Comparison of ENCODE assay signal across 1 cellular context in genomic region chr2:108810993-108811957, GRCh38.
TF ChIP-seq lines count a peak whose summit lies in the region.

No MANE protein-coding gene starts in this region.

TF ChIP-seq in HepG2, 621 proteins besides CTCF, POLR2A, EP300 and RAD21 (continued from another document and continues in another):
- TF ChIP-seq PRDM4 (CRISPR knock-in tag; IDR thresholded peaks at IDR 0.05; ENCODE audit: borderline replicate concordance) (no peak), SAP130 (CRISPR knock-in tag; IDR thresholded peaks at IDR 0.05; ENCODE audit: low read depth) (0 out of 2 replicates have a peak, but pooled peaks have one; percentile 18), IRF9 (CRISPR knock-in tag; IDR thresholded peaks at IDR 0.05; ENCODE audit: borderline replicate concordance) (no peak), NR2C2 (CRISPR knock-in tag; IDR thresholded peaks at IDR 0.05; ENCODE audit: borderline replicate concordance) (no peak), NFIC (IDR thresholded peaks at IDR 0.05; ENCODE audit: low read length) (0 out of 2 replicates have a peak, but pooled peaks have one; percentile 28), ELF3 (CRISPR knock-in tag; IDR thresholded peaks at IDR 0.05) (0 out of 2 replicates have a peak, but pooled peaks have one; percentile 25), HNF4G (IDR thresholded peaks at IDR 0.05; ENCODE audit: borderline replicate concordance, low read depth, low read length) (peak; percentile 77), HNF4G (CRISPR knock-in tag; IDR thresholded peaks at IDR 0.05; ENCODE audit: borderline replicate concordance, low read depth) (no peak), ZFP1 (CRISPR knock-in tag; IDR thresholded peaks at IDR 0.05) (0 out of 2 replicates have a peak, but pooled peaks have one; percentile 47), DMAP1 (CRISPR knock-in tag; IDR thresholded peaks at IDR 0.05) (0 out of 2 replicates have a peak, but pooled peaks have one; percentile 32), ZKSCAN8 (CRISPR knock-in tag; IDR thresholded peaks at IDR 0.05; ENCODE audit: borderline replicate concordance) (peak; percentile 16; the same call in 1 of the 2 replicates), RCOR2 (CRISPR knock-in tag; IDR thresholded peaks at IDR 0.05) (peak; percentile 51; the same call in 1 of the 2 replicates), MED1 (CRISPR knock-in tag; IDR thresholded peaks at IDR 0.05) (peak; percentile 40; the same call in 1 of the 2 replicates), ZFY (CRISPR knock-in tag; IDR thresholded peaks at IDR 0.05) (no peak), ZNF274 (CRISPR knock-in tag; IDR thresholded peaks at IDR 0.05) (no peak), CEBPG (CRISPR knock-in tag; IDR thresholded peaks at IDR 0.05) (peak; percentile 82), SOX6 (IDR thresholded peaks at IDR 0.05) (no peak), SOX6 (CRISPR knock-in tag; IDR thresholded peaks at IDR 0.05) (peak; percentile 83), PAXIP1 (CRISPR knock-in tag; conservative IDR thresholded peaks at IDR 0.05) (peak; percentile 81), HNRNPK (IDR thresholded peaks at IDR 0.05; ENCODE audit: low read depth, low read length, poor library complexity, severe bottlenecking) (peak; percentile 64), ZNF619 (CRISPR knock-in tag; IDR thresholded peaks at IDR 0.05) (no peak), KLF16 (CRISPR knock-in tag; IDR thresholded peaks at IDR 0.05) (peak in 1 of 2 experiments; percentile 52; a peak in 1 of 4 replicates), ZNF276 (CRISPR knock-in tag; IDR thresholded peaks at IDR 0.05; ENCODE audit: low read depth) (no peak), PHF8 (CRISPR knock-in tag; IDR thresholded peaks at IDR 0.05) (no peak), PLSCR1 (CRISPR knock-in tag; IDR thresholded peaks at IDR 0.05; ENCODE audit: borderline replicate concordance) (no peak), TEF (CRISPR knock-in tag; IDR thresholded peaks at IDR 0.05) (peak; percentile 86), ZMYM2 (CRISPR knock-in tag; IDR thresholded peaks at IDR 0.05) (peak; percentile 76), TGIF2 (CRISPR knock-in tag; IDR thresholded peaks at IDR 0.05) (0 out of 2 replicates have a peak, but pooled peaks have one; percentile 25), HMG20A (CRISPR knock-in tag; IDR thresholded peaks at IDR 0.05; ENCODE audit: borderline replicate concordance) (peak; percentile 11; the same call in 1 of the 2 replicates), SOX5 (CRISPR knock-in tag; IDR thresholded peaks at IDR 0.05; ENCODE audit: borderline replicate concordance) (peak; percentile 77; the same call in 1 of the 2 replicates), ZBTB40 (IDR thresholded peaks at IDR 0.05) (no peak), ZBTB40 (CRISPR knock-in tag; IDR thresholded peaks at IDR 0.05) (no peak), GFI1 (CRISPR knock-in tag; IDR thresholded peaks at IDR 0.05; ENCODE audit: borderline replicate concordance) (0 out of 2 replicates have a peak, but pooled peaks have one; percentile 17), CHD4 (IDR thresholded peaks at IDR 0.05; ENCODE audit: borderline replicate concordance, low read length) (peak; percentile 59; the same call in 1 of the 2 replicates), ZNF317 (CRISPR knock-in tag; IDR thresholded peaks at IDR 0.05) (0 out of 2 replicates have a peak, but pooled peaks have one; percentile 50), HNRNPUL1 (IDR thresholded peaks at IDR 0.05; ENCODE audit: low read depth, low read length) (peak; percentile 87), NR2F6 (IDR thresholded peaks at IDR 0.05) (0 out of 2 replicates have a peak, but pooled peaks have one; percentile 8), NR2F6 (CRISPR knock-in tag; IDR thresholded peaks at IDR 0.05) (no peak), RXRB (CRISPR knock-in tag; IDR thresholded peaks at IDR 0.05; ENCODE audit: borderline replicate concordance) (0 out of 2 replicates have a peak, but pooled peaks have one; percentile 8), PITX1 (CRISPR knock-in tag; IDR thresholded peaks at IDR 0.05) (no peak), ASH2L (IDR thresholded peaks at IDR 0.05; ENCODE audit: insufficient read length, low read depth, low read length) (peak; percentile 19)
